In genomic region chr3:113698213-113698742, GRCh38 we compare ENCODE assay signal across 11 cellular contexts. TPM values are rescaled to one million over a fixed set of nuclear protein-coding genes. Genes with fewer than 3 reads are reported as not detected.
A peak's percentile ranks its signal among the peaks of the same experiment; 100 is the strongest.
DNase-seq lines count a peak whose midpoint lies in the region; ATAC-seq and TF ChIP-seq lines count a peak whose summit lies in the region.
"Had no signal": no experiment of that assay in that cellular context is flagged by ENCODE, and none has a peak within 500 bp of the region (broad histone marks: within the 10 kb centered on the region; RNA-seq: fewer than 3 reads in every experiment).

No MANE protein-coding gene starts in this region.

- H3K27me3 Mint-ChIP-seq in chondrocyte (ENCODE audit: low read depth), result no peaks in the 10 kb centered on the region

- no peaks in the 10 kb centered on the region for H3K9me3 ChIP-seq in A673 (ENCODE audit: low read depth, low read length, poor library complexity, severe bottlenecking)
- no peaks in the 10 kb centered on the region for H3K9me3 ChIP-seq in HUES48 (ENCODE audit: control insufficient read depth, insufficient read depth, low read length)
- no peaks in the 10 kb centered on the region for H3K9me3 ChIP-seq in neuron (ENCODE audit: low read length)

- intact Hi-C loops in A673 (cut with micrococcal nuclease; ENCODE audit: unreplicated experiment), result loop anchor here (10.0 kb wide), 1 partner anchor 183 kb away; the partner anchor contains the start of gene SPICE1

- CTCF ChIA-PET in A673 (lab: Charles Lee), result no interaction called here

- H3K36me3 Mint-ChIP-seq in chondrocyte (ENCODE audit: low read depth), result peaks cover 1% of the 10 kb centered on the region

- ATAC-seq in GM18907 (IDR thresholded peaks at IDR 0.05; ENCODE audit: unreplicated experiment), result no peak

- H3K9me3 Mint-ChIP-seq in chondrocyte (ENCODE audit: low read depth), result no peaks in the 10 kb centered on the region
- H3K9me3 Mint-ChIP-seq: nephron had no signal

- BruUV-seq in A673 (replicated peaks; lab: Mats Ljungman, UMichigan), result no TSS peak

- H3K4me1 Mint-ChIP-seq in chondrocyte (ENCODE audit: low read depth), result peaks cover 23% of the 10 kb centered on the region

- peaks cover 12% of the 10 kb centered on the region for H3K4me1 ChIP-seq in A673 (ENCODE audit: insufficient read depth, low read length, poor library complexity, severe bottlenecking)
- H3K4me1 ChIP-seq in HUES48 (ENCODE audit: control insufficient read depth, insufficient read depth, low read length), result peaks cover 15% of the 10 kb centered on the region
- peaks cover 18% of the 10 kb centered on the region for H3K4me1 ChIP-seq in neuron (ENCODE audit: insufficient read depth, low read length)

- peak overlapping the region; percentile 31 for H3K4me3 Mint-ChIP-seq in chondrocyte (ENCODE audit: unreplicated experiment)
- H3K4me3 Mint-ChIP-seq: nephron had no signal

- peak overlapping the region; percentile 82 for H3K27ac Mint-ChIP-seq in chondrocyte (ENCODE audit: unreplicated experiment)

- H3K36me3 ChIP-seq in A673 (ENCODE audit: insufficient read depth, low read length, poor library complexity, severe bottlenecking) (no peaks in the 10 kb centered on the region), HUES48 (ENCODE audit: control insufficient read depth, insufficient read depth, low read length) (no peaks in the 10 kb centered on the region), neuron (ENCODE audit: insufficient read depth, low read length) (no peaks in the 10 kb centered on the region)

- H3K27ac ChIP-seq in A673 (ENCODE audit: low read depth, low read length, poor library complexity, severe bottlenecking) (no peak overlapping the region), HUES48 (ENCODE audit: low read depth, low read length) (no peak overlapping the region)

- DNase-seq in A673 (ENCODE audit: low spot score), result no peak
- DNase-seq in chondrocyte (ENCODE audit: low spot score), result no peak
- no peak for DNase-seq in NCI-H524 (lab: John Stamatoyannopoulos, UW)
- no peak for DNase-seq in LoVo (ENCODE audit: low spot score)
- DNase-seq in H4 (ENCODE audit: low spot score), result no peak
- DNase-seq: NCI-H82, T1000 had no signal

- peak overlapping the region; percentile 89 for H2AFZ ChIP-seq in neuron (ENCODE audit: low read depth, low read length)

- TF ChIP-seq CTCF in A673 (conservative IDR thresholded peaks at IDR 0.05; ENCODE audit: low read depth, low read length), result no peak
- no peak for TF ChIP-seq CTCF in chondrocyte (IDR thresholded peaks at IDR 0.05)

- POLR2A ChIA-PET in A673 (lab: Charles Lee; ENCODE audit: low non-redundant PET), result interaction anchor here (0.7 kb wide), 1 partner anchor 103 kb away, joined by 3 read pairs; no protein-coding TSS in a partner anchor

- H3K27me3 ChIP-seq in A673 (replicated peaks; ENCODE audit: insufficient read depth, low read depth, low read length, poor library complexity), result no peaks in the 10 kb centered on the region
- H3K27me3 ChIP-seq in HUES48 (ENCODE audit: control insufficient read depth, insufficient read depth, low read length), result no peaks in the 10 kb centered on the region
- H3K27me3 ChIP-seq in neuron (ENCODE audit: insufficient read depth, low read length), result no peaks in the 10 kb centered on the region

- H3K9ac ChIP-seq in HUES48 (ENCODE audit: low read depth, low read length), result no peak overlapping the region

- peak overlapping the region; percentile 63 for H3K4me3 ChIP-seq in A673 (ENCODE audit: low read depth, low read length, poor library complexity, severe bottlenecking)
- peak overlapping the region; percentile 81; the same call in 1 of the 2 replicates for H3K4me3 ChIP-seq in HUES48 (ENCODE audit: low read depth, low read length)
- H3K4me3 ChIP-seq in neuron (ENCODE audit: low read length), result peak overlapping the region; percentile 0

RNA-seq across cellular contexts. Expression of gene USF3, which starts 1.8 kb away (rescaled TPM):
- total RNA-seq in A673 (2021) (9.7 and 12.1 TPM in 2 replicates), chondrocyte (8.6 to 12.5 TPM (median 9.0 TPM) in 3 replicates)
- total RNA-seq in H4 (2014; rRNA removed; shearing (Covaris generic)), result 4.3 and 9.3 TPM in 2 replicates

RNA-seq across cellular contexts. Expression of gene NAA50, which starts 47.8 kb away (rescaled TPM):
- total RNA-seq in A673 (2021), result 229 and 268 TPM in 2 replicates
- total RNA-seq in chondrocyte, result 71.8 to 74.7 TPM (median 72.8 TPM) in 3 replicates
- 116 and 193 TPM in 2 replicates for total RNA-seq in H4 (2014; rRNA removed; shearing (Covaris generic))

RNA-seq across cellular contexts. Expression of gene ATP6V1A, which starts 48.6 kb away (rescaled TPM):
- total RNA-seq in A673 (2021) (69.3 and 69.4 TPM in 2 replicates), chondrocyte (63.1 to 85.7 TPM (median 65.4 TPM) in 3 replicates)
- 52.5 and 73.4 TPM in 2 replicates for total RNA-seq in H4 (2014; rRNA removed; shearing (Covaris generic))

Comparison
In these comparisons a context has a peak if more than half of its experiments do, and no peak if none do; other contexts are left out.
1. H3K4me3 ChIP-seq: peak in every context shown above with its lines; median percentile 81 in HUES48; 63 in A673; 0 in neuron.